In the genomic region with DNA sequence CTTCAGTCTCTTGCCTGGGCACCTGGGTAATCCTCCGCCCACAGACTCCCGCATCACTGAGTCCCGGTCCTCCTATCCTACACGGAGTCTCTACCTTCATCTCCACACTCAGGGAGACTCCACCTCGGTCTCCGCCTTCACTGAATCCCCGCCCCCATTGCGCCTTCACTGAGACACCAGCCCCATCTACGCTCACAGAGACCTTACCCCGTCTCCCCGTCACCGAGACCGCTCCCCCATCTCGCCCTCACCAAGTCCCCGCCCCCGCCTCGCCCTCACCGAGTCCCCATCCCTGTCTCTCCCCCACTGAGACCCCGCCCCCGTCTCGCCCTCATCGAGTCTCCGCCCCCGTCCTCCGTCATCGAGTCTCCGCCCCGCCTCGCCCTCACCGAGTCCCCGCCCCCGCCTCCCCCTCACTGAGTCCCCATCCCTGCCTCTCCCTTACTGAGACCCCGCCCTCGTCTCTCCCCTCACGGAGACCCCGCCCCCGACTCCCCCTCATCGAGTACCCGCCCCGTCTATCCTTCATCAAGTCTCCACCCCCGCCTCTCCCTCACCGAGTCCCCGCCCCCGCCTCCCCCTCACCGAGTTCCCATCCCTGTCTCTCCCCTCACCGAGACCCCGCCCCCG, we compare ENCODE assay signal across 8 cellular contexts. TPM values are rescaled to one million over a fixed set of nuclear protein-coding genes. Genes with fewer than 3 reads are reported as not detected.
DNase-seq lines count a peak whose midpoint lies in the region; ATAC-seq and TF ChIP-seq lines count a peak whose summit lies in the region.

No MANE protein-coding gene starts in this region.

- H3K4me3 Mint-ChIP-seq in activated CD8-positive, alpha-beta T cell treated with anti-CD3 and anti-CD28 coated beads for 36 hours, result peak overlapping the region; percentile 84

- TF ChIP-seq CTCF in activated CD8-positive, alpha-beta T cell treated with anti-CD3 and anti-CD28 coated beads for 36 hours (IDR thresholded peaks at IDR 0.05), result no peak
- TF ChIP-seq CTCF in right lobe of liver (IDR thresholded peaks at IDR 0.05), result no peak

- 1% methylated on average over 47 of the region's 48 CpGs for WGBS in right lobe of liver (ENCODE audit: insufficient coverage, low coverage, low lambda C conversion rate, missing lambda C conversion rate)

- intact Hi-C loops in activated CD8-positive, alpha-beta T cell treated with anti-CD3 and anti-CD28 coated beads for 36 hours (cut with micrococcal nuclease), result loop anchor here (1.0 kb wide), 1 partner anchor 28 kb away; a partner anchor contains a TSS
- intact Hi-C loops in right lobe of liver (cut with DNase I), result no loop called here

- H3K4me3 ChIP-seq in duodenal mucosa (ENCODE audit: low read depth in 1 of 2, low read length in 2 of 2) (peak overlapping the region; percentile 74 to 76), right lobe of liver (peak overlapping the region; percentile 29 to 48 (median 41))

- H3K4me1 Mint-ChIP-seq in activated CD8-positive, alpha-beta T cell treated with anti-CD3 and anti-CD28 coated beads for 36 hours (ENCODE audit: low read depth), result peaks cover 31% of the 10 kb centered on the region

- DNase-seq in EL, result peak; percentile 95
- DNase-seq in NCI-H774 (lab: John Stamatoyannopoulos, UW), result peak; percentile 98
- peak; percentile 97 for DNase-seq in activated CD8-positive, alpha-beta T cell treated with anti-CD3 and anti-CD28 coated beads for 36 hours
- DNase-seq in right lobe of liver, result peak; percentile 97 to 98 (median 98)
- DNase-seq in stimulated activated CD4-positive, alpha-beta T cell treated with anti-CD3 and anti-CD28 coated beads, Interleukin-2, amount 100 ng/mL, for 4 hours (ENCODE audit: low read depth), result peak; percentile 98

- H3K36me3 ChIP-seq in duodenal mucosa (ENCODE audit: control insufficient read depth in 1 of 2, insufficient read depth in 2 of 2, low read length in 2 of 2) (no peaks in the 10 kb centered on the region), right lobe of liver (no peaks in the 10 kb centered on the region)

- H3K9me3 ChIP-seq in duodenal mucosa (ENCODE audit: control insufficient read depth in 1 of 2, low read length in 2 of 2) (no peaks in the 10 kb centered on the region), right lobe of liver (no peaks in the 10 kb centered on the region)

- H3K27ac ChIP-seq in duodenal mucosa (ENCODE audit: low read depth, low read length) (peak overlapping the region; percentile 95), right lobe of liver (peak overlapping the region in 2 of 3 donors; percentile 23 to 40)

- CTCF ChIA-PET in activated CD8-positive, alpha-beta T cell treated with anti-CD3 and anti-CD28 coated beads for 36 hours (lab: Charles Lee), result no interaction called here

- no peaks in the 10 kb centered on the region for H3K27me3 Mint-ChIP-seq in activated CD8-positive, alpha-beta T cell treated with anti-CD3 and anti-CD28 coated beads for 36 hours

- H3K27me3 ChIP-seq in duodenal mucosa (ENCODE audit: control insufficient read depth in 1 of 2, insufficient read depth in 2 of 2, low read length in 2 of 2) (no peaks in the 10 kb centered on the region), right lobe of liver (no peaks in the 10 kb centered on the region)

- H3K9me3 Mint-ChIP-seq in activated CD8-positive, alpha-beta T cell treated with anti-CD3 and anti-CD28 coated beads for 36 hours, result peaks cover 6% of the 10 kb centered on the region

- no peak for TF ChIP-seq POLR2A in right lobe of liver (IDR thresholded peaks at IDR 0.05)

- ATAC-seq in HG03280 (IDR thresholded peaks at IDR 0.05; ENCODE audit: unreplicated experiment) (peak; percentile 40), right lobe of liver (peak; percentile 75 to 85 (median 81)), GM19397 (IDR thresholded peaks at IDR 0.05; ENCODE audit: unreplicated experiment) (no peak)
- ATAC-seq in activated CD8-positive, alpha-beta T cell treated with anti-CD3 and anti-CD28 coated beads for 36 hours, result peak; percentile 60

- POLR2A ChIA-PET in activated CD8-positive, alpha-beta T cell treated with anti-CD3 and anti-CD28 coated beads for 36 hours (lab: Charles Lee), result no interaction called here

- H3K27ac Mint-ChIP-seq in activated CD8-positive, alpha-beta T cell treated with anti-CD3 and anti-CD28 coated beads for 36 hours, result peak overlapping the region; percentile 93

- peaks cover 6% of the 10 kb centered on the region for H3K36me3 Mint-ChIP-seq in activated CD8-positive, alpha-beta T cell treated with anti-CD3 and anti-CD28 coated beads for 36 hours (ENCODE audit: low read depth)

- H3K9ac ChIP-seq in duodenal mucosa (ENCODE audit: low read depth in 1 of 2, low read length in 2 of 2), result peak overlapping the region in 1 of 2 donors; percentile 76

- peaks cover 0 to 4% of the 10 kb centered on the region in 2 donors for H3K4me1 ChIP-seq in duodenal mucosa (ENCODE audit: control insufficient read depth in 1 of 2, insufficient read depth in 2 of 2, low read length in 2 of 2)
- H3K4me1 ChIP-seq in right lobe of liver, result peaks cover 0 to 4% (median 0%) of the 10 kb centered on the region in 4 donors

RNA-seq across cellular contexts. Expression of a gene that starts 23.1 kb away (rescaled TPM):
- 1 to 10 TPM; 5.1 to 6.1 TPM for total RNA-seq in activated CD8-positive, alpha-beta T cell treated with anti-CD3 and anti-CD28 coated beads for 36 hours
- total RNA-seq in right lobe of liver, result 1 to 10 TPM; 2.8 to 4.6 (median 4.0) TPM

RNA-seq across cellular contexts. Expression of a gene that starts 27.2 kb away (rescaled TPM):
- total RNA-seq in activated CD8-positive, alpha-beta T cell treated with anti-CD3 and anti-CD28 coated beads for 36 hours, result 10 to 100 TPM; 24.2 to 26.7 TPM
- total RNA-seq in right lobe of liver, result 10 to 100 TPM in 4 of 6 experiments, 1 to 10 TPM in 2; 9.8 to 18.4 (median 10.9) TPM

RNA-seq across cellular contexts. Expression of a gene that starts 36.1 kb away (rescaled TPM):
- 100 to 1,000 TPM; 313 to 321 TPM for total RNA-seq in activated CD8-positive, alpha-beta T cell treated with anti-CD3 and anti-CD28 coated beads for 36 hours
- 100 to 1,000 TPM; 152 to 303 (median 168) TPM for total RNA-seq in right lobe of liver

RNA-seq across cellular contexts. Expression of a gene that starts 43.5 kb away (rescaled TPM):
- total RNA-seq in activated CD8-positive, alpha-beta T cell treated with anti-CD3 and anti-CD28 coated beads for 36 hours, result 10 to 100 TPM; 79.9 to 81.4 TPM
- total RNA-seq in right lobe of liver, result 10 to 100 TPM; 19.9 to 54.5 (median 24.8) TPM
